In genomic region chr10:78203915-78204818, GRCh38 we compare ENCODE assay signal across 13 cellular contexts.
DNase-seq lines count a peak whose midpoint lies in the region; ATAC-seq and TF ChIP-seq lines count a peak whose summit lies in the region.
"Had no signal": no experiment of that assay in that cellular context is flagged by ENCODE, and none has a peak within 500 bp of the region (broad histone marks: within the 10 kb centered on the region; RNA-seq: fewer than 3 reads in every experiment).

No MANE protein-coding gene starts in this region.

- H3K27me3 ChIP-seq in right atrium auricular region = no peaks in the 10 kb centered on the region
- H3K27me3 ChIP-seq in heart right ventricle = no peaks in the 10 kb centered on the region
- no peaks in the 10 kb centered on the region for H3K27me3 ChIP-seq in aorta (ENCODE audit: control insufficient read depth in 1 of 2, insufficient read depth in 2 of 2, low read length in 1 of 2)
- H3K27me3 ChIP-seq: dorsolateral prefrontal cortex had no signal

- intact Hi-C loops in Right ventricle myocardium inferior (cut with DNase I) = no loop called here
- intact Hi-C loops in heart right ventricle (cut with DNase I) = loop anchor here in 2 of 10 donors (10.0 kb wide), 2 partner anchors 211 to 451 kb away; no protein-coding TSS in a partner anchor
- intact Hi-C loops in aorta (cut with DNase I) = no loop called here

- H3K9me3 ChIP-seq in right atrium auricular region (no peaks in the 10 kb centered on the region), heart right ventricle (no peaks in the 10 kb centered on the region), aorta (ENCODE audit: control insufficient read depth, low read length) (no peaks in the 10 kb centered on the region)

- H3K4me3 ChIP-seq in right atrium auricular region (no peak overlapping the region), heart right ventricle (no peak overlapping the region), aorta (ENCODE audit: low read length in 2 of 2) (no peak overlapping the region)
- H3K4me3 ChIP-seq: dorsolateral prefrontal cortex had no signal

- ATAC-seq in Right ventricle myocardium inferior = peak; percentile 86
- ATAC-seq in heart right ventricle = peak; percentile 86 to 97 (median 92)
- peak; percentile 53 for ATAC-seq in aorta (ENCODE audit: low FRiP score)
- ATAC-seq: WTC11 had no signal

- H3K36me3 ChIP-seq in right atrium auricular region (no peaks in the 10 kb centered on the region), heart right ventricle (no peaks in the 10 kb centered on the region), aorta (ENCODE audit: control insufficient read depth in 1 of 2, insufficient read depth in 2 of 2, low read length in 1 of 2) (no peaks in the 10 kb centered on the region)

- TF ChIP-seq CTCF in right atrium auricular region (IDR thresholded peaks at IDR 0.05) (no peak), heart right ventricle (IDR thresholded peaks at IDR 0.05) (no peak)

- DNase-seq in Right ventricle myocardium inferior (ENCODE audit: missing footprints) = no peak
- DNase-seq in right atrium auricular region (ENCODE audit: low spot score) = no peak
- peak; percentile 72 for DNase-seq in NCI-H69 (lab: John Stamatoyannopoulos, UW)
- DNase-seq in heart right ventricle = peak; percentile 71 to 73
- DNase-seq in aorta = peak in 1 of 2 donors; percentile 63
- DNase-seq in activated T-cell treated with anti-CD3 and anti-CD28 coated beads, Interleukin-2, amount 50 U/mL, for 48 hours = no peak
- no peak for DNase-seq in stimulated activated naive CD4-positive, alpha-beta T cell (lab: John Stamatoyannopoulos, UW)
- no peak for DNase-seq in stimulated activated CD4-positive, alpha-beta T cell treated with anti-CD3 and anti-CD28 coated beads, Interleukin-1b, Interleukin-23, amount 100 ng/mL, for 48 hours
- DNase-seq: dorsolateral prefrontal cortex; NK-92 treated with Interleukin-12 subunit alpha and Interleukin-12 subunit beta, amount 100 ng/mL, for 24 hours; stimulated activated CD4-positive, alpha-beta T cell treated with anti-CD3 and anti-CD28 coated beads, Interleukin-4, amount 100 ng/mL, for 24 hours; trophoblast cell had no signal

- H3K27ac ChIP-seq in right atrium auricular region (peak overlapping the region in 1 of 2 donors; percentile 10), heart right ventricle (peak overlapping the region in 1 of 10 donors; percentile 44), aorta (ENCODE audit: low read depth in 1 of 2, low read length in 2 of 2) (no peak overlapping the region)
- H3K27ac ChIP-seq: dorsolateral prefrontal cortex had no signal

- WGBS in heart right ventricle, 2 donors = 40 to 47% methylated on average over 9 of the region's 9 CpGs
- 17 to 22% methylated on average over 9 of the region's 9 CpGs for WGBS in aorta, 2 donors

- H3K4me1 ChIP-seq in right atrium auricular region (peaks cover 0 to 15% of the 10 kb centered on the region in 2 donors), heart right ventricle (peaks cover 0 to 11% (median 5%) of the 10 kb centered on the region in 9 donors), aorta (ENCODE audit: control insufficient read depth in 1 of 2, insufficient read depth in 2 of 2, low read length in 2 of 2) (no peaks in the 10 kb centered on the region)

Comparison
In these comparisons a context has a peak if more than half of its experiments do, and no peak if none do; other contexts are left out.
1. DNase-seq: peak in NCI-H69 (single experiment) and heart right ventricle (2 of 2); none in Right ventricle myocardium inferior (single experiment), right atrium auricular region (single experiment), activated T-cell treated with anti-CD3 and anti-CD28 coated beads, Interleukin-2, amount 50 U/mL, for 48 hours (0 of 2), stimulated activated naive CD4-positive, alpha-beta T cell (0 of 6) and stimulated activated CD4-positive, alpha-beta T cell treated with anti-CD3 and anti-CD28 coated beads, Interleukin-1b, Interleukin-23, amount 100 ng/mL, for 48 hours (single experiment).
2. Peak in every context shown above with its lines, with median percentiles within 50 percentile points of each other: ATAC-seq.